Comparison of ENCODE assay signal across 16 cellular contexts in the genomic region with DNA sequence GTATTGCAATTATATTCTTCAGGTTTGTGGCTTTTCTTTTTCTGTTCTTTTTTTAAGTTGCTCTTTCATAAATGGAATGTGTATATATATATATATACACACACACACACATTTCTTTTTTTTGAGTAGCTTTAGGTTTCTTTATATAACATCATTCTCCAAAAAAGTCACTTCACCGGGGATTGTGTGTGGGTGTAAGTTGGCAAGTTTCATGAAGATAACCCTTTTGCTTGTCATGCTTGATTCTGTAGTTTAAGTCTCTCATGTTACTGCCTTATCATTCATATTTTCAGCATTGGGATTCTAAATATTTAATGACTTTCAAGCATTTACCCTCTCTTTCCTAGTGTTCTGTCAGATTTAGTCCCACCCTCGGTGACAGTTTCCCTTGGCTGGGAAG.
DNase-seq lines count a peak whose midpoint lies in the region; ATAC-seq and TF ChIP-seq lines count a peak whose summit lies in the region.
"Had no signal": no experiment of that assay in that cellular context is flagged by ENCODE, and none has a peak within 500 bp of the region (broad histone marks: within the 10 kb centered on the region; RNA-seq: fewer than 3 reads in every experiment).

No MANE protein-coding gene starts in this region.

- H3K4me3 ChIP-seq in fibroblast of the aortic adventitia (ENCODE audit: low read depth, low read length): no peak overlapping the region
- H3K4me3 ChIP-seq in HAP-1: no peak overlapping the region
- H3K4me3 ChIP-seq: GM23338 had no signal

- no peaks in the 10 kb centered on the region for H3K36me3 ChIP-seq in HAP-1 (replicated peaks)

- no peak for ATAC-seq in left ventricle myocardium superior
- ATAC-seq: GM23338 had no signal

- no peaks in the 10 kb centered on the region for H3K4me1 ChIP-seq in HAP-1

- in situ Hi-C loops in HAP-1 (cut with MboI; ENCODE audit: low sequenced_read_pairs): no loop called here

- peak; percentile 7 for DNase-seq in OCI-M1 (lab: John Stamatoyannopoulos, UW)
- DNase-seq in fibroblast of the aortic adventitia (ENCODE audit: low read depth): peak; percentile 26
- peak; percentile 77 for DNase-seq in putamen (ENCODE audit: low spot score)
- DNase-seq in NCI-H2196 treated with DMSO at 0.1 percent for 48 hours (lab: John Stamatoyannopoulos, UW; ENCODE audit: unreplicated experiment): no peak
- no peak for DNase-seq in HAP-1 (ENCODE audit: low spot score in 2 of 2)
- DNase-seq in left ventricle myocardium superior: no peak
- DNase-seq: C1 segment of cervical spinal cord; Calu3; CD4-positive, alpha-beta memory T cell; COR-L47; DMS53; DMS79 treated with DMSO at 0.1 percent for 48 hours; GF-D8; H9; HFFc6 had no signal

- intact Hi-C loops in left ventricle myocardium superior (cut with micrococcal nuclease): no loop called here

- H3K27me3 ChIP-seq in HAP-1 (ENCODE audit: low read depth): no peaks in the 10 kb centered on the region

- H3K9me3 ChIP-seq in HAP-1: no peaks in the 10 kb centered on the region

- TF ChIP-seq CTCF in fibroblast of the aortic adventitia (IDR thresholded peaks at IDR 0.05; ENCODE audit: insufficient read depth, low read length): no peak

Comparison
In these comparisons a context has a peak if more than half of its experiments do, and no peak if none do; other contexts are left out.
1. DNase-seq: peak in OCI-M1 (single experiment), fibroblast of the aortic adventitia (single experiment) and putamen (single experiment); none in NCI-H2196 treated with DMSO at 0.1 percent for 48 hours (single experiment), HAP-1 (0 of 2) and left ventricle myocardium superior (single experiment).